Comparison of ENCODE assay signal across 8 cellular contexts in the genomic region with DNA sequence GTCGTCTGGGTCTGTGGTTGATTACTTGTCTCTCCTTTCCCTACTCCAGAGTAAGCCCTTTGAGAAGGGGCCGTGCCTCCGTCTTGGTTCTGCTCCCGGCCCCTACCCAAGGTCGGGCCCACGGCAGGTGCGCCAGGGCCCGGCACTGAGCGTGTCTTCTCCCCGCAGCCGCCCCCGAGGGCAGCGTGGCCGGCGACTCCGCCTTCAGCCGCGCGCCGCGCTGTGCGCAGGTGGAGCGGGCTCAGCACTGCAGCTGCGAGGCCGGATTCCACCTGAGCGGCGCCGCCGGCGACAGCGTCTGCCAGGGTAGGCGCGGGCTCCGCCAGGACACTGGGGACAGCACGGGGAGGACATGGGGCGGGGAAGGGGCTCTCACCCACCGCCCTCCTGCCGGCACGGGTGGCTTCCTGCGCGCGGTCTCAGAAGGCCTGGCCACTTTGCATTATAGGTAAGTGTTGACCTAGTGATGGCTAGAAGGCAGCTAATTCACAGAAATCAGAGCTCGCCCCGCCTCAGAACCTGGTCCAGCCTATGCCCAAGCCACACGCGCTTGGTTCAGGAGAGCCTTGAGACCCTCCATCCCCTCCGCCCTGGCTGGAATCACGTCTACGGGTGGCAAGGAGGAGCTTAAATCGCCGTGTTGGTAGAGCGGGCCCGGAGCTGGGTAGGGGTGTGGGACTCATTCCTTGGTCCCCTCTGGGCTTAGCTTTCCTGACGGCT. TPM values are rescaled to one million over a fixed set of nuclear protein-coding genes. Genes with fewer than 3 reads are reported as not detected.
DNase-seq lines count a peak whose midpoint lies in the region; ATAC-seq lines count a peak whose summit lies in the region.

No MANE protein-coding gene starts in this region.

- ATAC-seq in activated naive CD8-positive, alpha-beta T cell treated with anti-CD3 and anti-CD28 coated beads, Interleukin-2, amount 10 ng/mL, durations not matched to agents 7 days and 5 days (ENCODE audit: low read depth) = peak; percentile 65
- ATAC-seq in HG03108 (IDR thresholded peaks at IDR 0.05; ENCODE audit: unreplicated experiment) = no peak
- ATAC-seq in HG02870 (IDR thresholded peaks at IDR 0.05; ENCODE audit: unreplicated experiment) = no peak

- H3K36me3 Mint-ChIP-seq in T-helper 2 cell treated with Interferon-gamma antibody and Interleukin-4, amounts not matched to agents 5 μg/mL and 100 μg/mL, for 36 hours (ENCODE audit: low read depth) = peaks cover 11% of the 10 kb centered on the region
- peaks cover 2% of the 10 kb centered on the region for H3K36me3 Mint-ChIP-seq in activated naive CD8-positive, alpha-beta T cell treated with anti-CD3 and anti-CD28 coated beads, Interleukin-2, amount 10 ng/mL, durations not matched to agents 7 days and 5 days

- peak; percentile 86 for DNase-seq in DMS79 treated with DMSO at 0.1 percent for 48 hours (lab: John Stamatoyannopoulos, UW)
- DNase-seq in T-helper 2 cell treated with Interferon-gamma antibody and Interleukin-4, amounts not matched to agents 5 μg/mL and 100 μg/mL, for 36 hours (ENCODE audit: low spot score) = peak; percentile 45
- peak; percentile 54 for DNase-seq in activated naive CD8-positive, alpha-beta T cell treated with anti-CD3 and anti-CD28 coated beads, Interleukin-2, amount 10 ng/mL, durations not matched to agents 7 days and 5 days
- peak; percentile 47 for DNase-seq in retina
- no peak for DNase-seq in NCI-H524 treated with DMSO at 0.1 percent for 48 hours (lab: John Stamatoyannopoulos, UW)
- DNase-seq in NCI-H1930 (lab: John Stamatoyannopoulos, UW) = no peak

- H3K27me3 Mint-ChIP-seq in T-helper 2 cell treated with Interferon-gamma antibody and Interleukin-4, amounts not matched to agents 5 μg/mL and 100 μg/mL, for 36 hours (ENCODE audit: low read depth) = no peaks in the 10 kb centered on the region
- peaks cover 28% of the 10 kb centered on the region for H3K27me3 Mint-ChIP-seq in activated naive CD8-positive, alpha-beta T cell treated with anti-CD3 and anti-CD28 coated beads, Interleukin-2, amount 10 ng/mL, durations not matched to agents 7 days and 5 days

- no peaks in the 10 kb centered on the region for H3K9me3 Mint-ChIP-seq in T-helper 2 cell treated with Interferon-gamma antibody and Interleukin-4, amounts not matched to agents 5 μg/mL and 100 μg/mL, for 36 hours
- H3K9me3 Mint-ChIP-seq in activated naive CD8-positive, alpha-beta T cell treated with anti-CD3 and anti-CD28 coated beads, Interleukin-2, amount 10 ng/mL, durations not matched to agents 7 days and 5 days = peaks cover 4% of the 10 kb centered on the region

- POLR2A ChIA-PET in activated naive CD8-positive, alpha-beta T cell treated with anti-CD3 and anti-CD28 coated beads, Interleukin-2, amount 10 ng/mL, durations not matched to agents 7 days and 5 days (lab: Charles Lee) = interaction anchor here (0.9 to 1.6 kb wide), 2 partner anchors 69 to 72 kb away, joined by 3 to 7 read pairs; a partner anchor contains a TSS

- peaks cover 35% of the 10 kb centered on the region for H3K4me1 Mint-ChIP-seq in T-helper 2 cell treated with Interferon-gamma antibody and Interleukin-4, amounts not matched to agents 5 μg/mL and 100 μg/mL, for 36 hours (ENCODE audit: low read depth)
- peaks cover 19% of the 10 kb centered on the region for H3K4me1 Mint-ChIP-seq in activated naive CD8-positive, alpha-beta T cell treated with anti-CD3 and anti-CD28 coated beads, Interleukin-2, amount 10 ng/mL, durations not matched to agents 7 days and 5 days

- H3K27ac Mint-ChIP-seq in T-helper 2 cell treated with Interferon-gamma antibody and Interleukin-4, amounts not matched to agents 5 μg/mL and 100 μg/mL, for 36 hours = peak overlapping the region; percentile 79
- peak overlapping the region; percentile 30 for H3K27ac Mint-ChIP-seq in activated naive CD8-positive, alpha-beta T cell treated with anti-CD3 and anti-CD28 coated beads, Interleukin-2, amount 10 ng/mL, durations not matched to agents 7 days and 5 days

- H3K4me3 Mint-ChIP-seq in T-helper 2 cell treated with Interferon-gamma antibody and Interleukin-4, amounts not matched to agents 5 μg/mL and 100 μg/mL, for 36 hours = peak overlapping the region; percentile 82
- peak overlapping the region; percentile 52 for H3K4me3 Mint-ChIP-seq in activated naive CD8-positive, alpha-beta T cell treated with anti-CD3 and anti-CD28 coated beads, Interleukin-2, amount 10 ng/mL, durations not matched to agents 7 days and 5 days

RNA-seq across cellular contexts. Expression of a gene that starts 43.5 kb away (rescaled TPM):
- 1 to 10 TPM; 1.1 to 1.8 TPM for total RNA-seq in activated naive CD8-positive, alpha-beta T cell treated with anti-CD3 and anti-CD28 coated beads, Interleukin-2, amount 10 ng/mL, durations not matched to agents 7 days and 5 days

Comparison
In these comparisons a context has a peak if more than half of its experiments do, and no peak if none do; other contexts are left out.
1. DNase-seq: peak in DMS79 treated with DMSO at 0.1 percent for 48 hours (single experiment), T-helper 2 cell treated with Interferon-gamma antibody and Interleukin-4, amounts not matched to agents 5 μg/mL and 100 μg/mL, for 36 hours (single experiment), activated naive CD8-positive, alpha-beta T cell treated with anti-CD3 and anti-CD28 coated beads, Interleukin-2, amount 10 ng/mL, durations not matched to agents 7 days and 5 days (single experiment) and retina (single experiment); none in NCI-H524 treated with DMSO at 0.1 percent for 48 hours (single experiment) and NCI-H1930 (0 of 2).